ENCODE assay signal across 13 cellular contexts in genomic region chr4:147840846-147841732, GRCh38.
A peak's percentile ranks its signal among the peaks of the same experiment; 100 is the strongest.
DNase-seq lines count a peak whose midpoint lies in the region; ATAC-seq and TF ChIP-seq lines count a peak whose summit lies in the region.
"Had no signal": no experiment of that assay in that cellular context is flagged by ENCODE, and none has a peak within 500 bp of the region (broad histone marks: within the 10 kb centered on the region; RNA-seq: fewer than 3 reads in every experiment).

No MANE protein-coding gene starts in this region.

- no peak overlapping the region for H3K4me3 Mint-ChIP-seq in activated CD8-positive, alpha-beta memory T cell treated with anti-CD3 and anti-CD28 coated beads, Interleukin-2, amount 10 ng/mL, durations not matched to agents 7 days and 5 days
- H3K4me3 Mint-ChIP-seq: activated naive CD8-positive, alpha-beta T cell treated with anti-CD3 and anti-CD28 coated beads, Interleukin-2, amount 10 ng/mL, durations not matched to agents 7 days and 5 days had no signal

- CTCF ChIA-PET in activated CD8-positive, alpha-beta memory T cell treated with anti-CD3 and anti-CD28 coated beads, Interleukin-2, amount 10 ng/mL, durations not matched to agents 7 days and 5 days (lab: Charles Lee), result interaction anchor here (1.3 kb wide), 1 partner anchor 26 kb away, joined by 4 read pairs; no protein-coding TSS in a partner anchor

- H3K36me3 ChIP-seq in left lung (no peaks in the 10 kb centered on the region), tibial nerve (no peaks in the 10 kb centered on the region)

- DNase-seq in left lung (no peak), tibial nerve (ENCODE audit: low spot score in 2 of 2) (no peak), DMS 273 treated with DMSO at 0.1 percent for 48 hours (lab: John Stamatoyannopoulos, UW) (no peak)
- no peak for DNase-seq in activated CD4-positive, alpha-beta T cell treated with anti-CD3 and anti-CD28 coated beads for 4 hours
- no peak for DNase-seq in activated CD8-positive, alpha-beta memory T cell treated with anti-CD3 and anti-CD28 coated beads, Interleukin-2, amount 10 ng/mL, durations not matched to agents 7 days and 5 days
- DNase-seq: activated naive CD8-positive, alpha-beta T cell treated with anti-CD3 and anti-CD28 coated beads, Interleukin-2, amount 10 ng/mL, durations not matched to agents 7 days and 5 days; hippocampal formation; mucosa of descending colon; NCI-H2227 treated with DMSO at 0.1 percent for 48 hours had no signal

- no peaks in the 10 kb centered on the region for H3K9me3 ChIP-seq in left lung
- H3K9me3 ChIP-seq in tibial nerve, result no peaks in the 10 kb centered on the region
- H3K9me3 ChIP-seq: mucosa of descending colon had no signal

- H3K27ac ChIP-seq in left lung (no peak overlapping the region), tibial nerve (peak overlapping the region in 2 of 4 donors; percentile 45 to 68)
- H3K27ac ChIP-seq: SK-N-MC had no signal

- ATAC-seq in GM18868 (IDR thresholded peaks at IDR 0.05; ENCODE audit: unreplicated experiment) (peak; percentile 78), GM21825 (IDR thresholded peaks at IDR 0.05; ENCODE audit: unreplicated experiment) (peak; percentile 63), HG03378 (IDR thresholded peaks at IDR 0.05; ENCODE audit: unreplicated experiment) (peak; percentile 79), left lung (peak; percentile 30)
- no peak for ATAC-seq in activated CD8-positive, alpha-beta memory T cell treated with anti-CD3 and anti-CD28 coated beads, Interleukin-2, amount 10 ng/mL, durations not matched to agents 7 days and 5 days
- ATAC-seq: mucosa of descending colon had no signal

- intact Hi-C loops in left lung (cut with DNase I), result no loop called here

- no peak for TF ChIP-seq CTCF in left lung (IDR thresholded peaks at IDR 0.05)
- no peak for TF ChIP-seq CTCF in tibial nerve (IDR thresholded peaks at IDR 0.05)

- H3K36me3 Mint-ChIP-seq in activated CD8-positive, alpha-beta memory T cell treated with anti-CD3 and anti-CD28 coated beads, Interleukin-2, amount 10 ng/mL, durations not matched to agents 7 days and 5 days, result peaks cover 3% of the 10 kb centered on the region
- H3K36me3 Mint-ChIP-seq: activated naive CD8-positive, alpha-beta T cell treated with anti-CD3 and anti-CD28 coated beads, Interleukin-2, amount 10 ng/mL, durations not matched to agents 7 days and 5 days had no signal

- no peaks in the 10 kb centered on the region for H3K27me3 ChIP-seq in left lung
- H3K27me3 ChIP-seq in tibial nerve, result no peaks in the 10 kb centered on the region

- peaks cover 6% of the 10 kb centered on the region for H3K27me3 Mint-ChIP-seq in activated CD8-positive, alpha-beta memory T cell treated with anti-CD3 and anti-CD28 coated beads, Interleukin-2, amount 10 ng/mL, durations not matched to agents 7 days and 5 days

- H3K9me3 Mint-ChIP-seq in activated CD8-positive, alpha-beta memory T cell treated with anti-CD3 and anti-CD28 coated beads, Interleukin-2, amount 10 ng/mL, durations not matched to agents 7 days and 5 days (ENCODE audit: low read depth), result no peaks in the 10 kb centered on the region
- H3K9me3 Mint-ChIP-seq: activated naive CD8-positive, alpha-beta T cell treated with anti-CD3 and anti-CD28 coated beads, Interleukin-2, amount 10 ng/mL, durations not matched to agents 7 days and 5 days had no signal

- 66 to 69% methylated on average over 4 of the region's 4 CpGs for WGBS in tibial nerve, 2 donors

- H3K4me3 ChIP-seq in left lung (no peak overlapping the region), tibial nerve (no peak overlapping the region)
- H3K4me3 ChIP-seq: mucosa of descending colon, SK-N-MC had no signal

- H3K4me1 Mint-ChIP-seq in activated CD8-positive, alpha-beta memory T cell treated with anti-CD3 and anti-CD28 coated beads, Interleukin-2, amount 10 ng/mL, durations not matched to agents 7 days and 5 days, result peaks cover 8% of the 10 kb centered on the region
- H3K4me1 Mint-ChIP-seq: activated naive CD8-positive, alpha-beta T cell treated with anti-CD3 and anti-CD28 coated beads, Interleukin-2, amount 10 ng/mL, durations not matched to agents 7 days and 5 days had no signal

- TF ChIP-seq EP300 in tibial nerve (IDR thresholded peaks at IDR 0.05), result no peak

- H3K27ac Mint-ChIP-seq in activated CD8-positive, alpha-beta memory T cell treated with anti-CD3 and anti-CD28 coated beads, Interleukin-2, amount 10 ng/mL, durations not matched to agents 7 days and 5 days, result no peak overlapping the region
- H3K27ac Mint-ChIP-seq: activated naive CD8-positive, alpha-beta T cell treated with anti-CD3 and anti-CD28 coated beads, Interleukin-2, amount 10 ng/mL, durations not matched to agents 7 days and 5 days had no signal

- TF ChIP-seq POLR2A in tibial nerve (IDR thresholded peaks at IDR 0.05), result no peak

- H3K4me1 ChIP-seq in left lung, result no peaks in the 10 kb centered on the region
- H3K4me1 ChIP-seq in tibial nerve, result peaks cover 0 to 83% (median 12%) of the 10 kb centered on the region in 4 donors
